Comparison of ENCODE assay signal across 9 cellular contexts in the genomic region with DNA sequence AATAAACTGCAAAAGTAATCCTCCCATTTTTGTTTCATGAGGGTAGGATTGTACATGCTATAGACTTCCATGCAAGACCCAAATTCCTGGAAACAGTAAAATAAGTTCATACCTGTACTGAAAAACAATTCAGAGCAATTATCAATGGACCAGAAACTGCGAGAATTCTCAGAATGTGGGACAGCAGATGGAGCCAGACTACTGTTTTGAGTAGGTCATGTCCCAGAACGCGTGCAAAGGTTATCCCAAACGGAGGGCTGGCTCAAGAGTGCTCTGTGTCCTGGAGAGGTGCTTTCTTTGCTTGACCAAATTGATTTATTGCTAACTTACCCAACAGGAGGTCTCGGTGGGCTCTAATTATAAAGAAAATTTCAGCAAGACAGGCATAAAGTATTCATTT. TPM values are rescaled to one million over a fixed set of nuclear protein-coding genes. Genes with fewer than 3 reads are reported as not detected.
DNase-seq lines count a peak whose midpoint lies in the region; ATAC-seq and TF ChIP-seq lines count a peak whose summit lies in the region.
"Had no signal": no experiment of that assay in that cellular context is flagged by ENCODE, and none has a peak within 500 bp of the region (broad histone marks: within the 10 kb centered on the region; RNA-seq: fewer than 3 reads in every experiment).

No MANE protein-coding gene starts in this region.

- H3K27ac Mint-ChIP-seq in chondrocyte (ENCODE audit: unreplicated experiment) (no peak overlapping the region), nephron progenitor cell (no peak overlapping the region)

- H3K36me3 Mint-ChIP-seq in chondrocyte (ENCODE audit: low read depth) = no peaks in the 10 kb centered on the region
- H3K36me3 Mint-ChIP-seq in nephron progenitor cell (ENCODE audit: low read depth) = no peaks in the 10 kb centered on the region

- H3K18ac ChIP-seq in IMR-90 (ENCODE audit: low read depth, low read length) = no peak overlapping the region

- H4K91ac ChIP-seq in IMR-90 (ENCODE audit: insufficient read depth, low read depth, low read length) = no peak overlapping the region

- CTCF ChIA-PET in IMR-90 (lab: Yijun Ruan, JAX) = no interaction called here

- H3K27me3 Mint-ChIP-seq in chondrocyte (ENCODE audit: low read depth) (peaks cover 3% of the 10 kb centered on the region), nephron progenitor cell (ENCODE audit: low read depth, poor library complexity) (peaks cover 11% of the 10 kb centered on the region)

- H2AFZ ChIP-seq in IMR-90 (replicated peaks; ENCODE audit: low read length, poor library complexity) = no peak overlapping the region

- H4K20me1 ChIP-seq in IMR-90 (ENCODE audit: insufficient read depth, low read length) = no peaks in the 10 kb centered on the region

- no peak overlapping the region for H3K23ac ChIP-seq in IMR-90 (ENCODE audit: low read depth, low read length)

- no peaks in the 10 kb centered on the region for H3K9me1 ChIP-seq in IMR-90 (ENCODE audit: insufficient read depth, low read length)

- H3K4me2 ChIP-seq in IMR-90 (ENCODE audit: low read depth, low read length) = no peak overlapping the region

- H3K4me3 ChIP-seq in IMR-90 (ENCODE audit: insufficient read depth, low read depth, low read length) (no peak overlapping the region), transverse colon (no peak overlapping the region)

- H3K4me1 Mint-ChIP-seq in chondrocyte (ENCODE audit: low read depth) (peaks cover 3% of the 10 kb centered on the region), nephron progenitor cell (no peaks in the 10 kb centered on the region)

- no peak overlapping the region for H3K27ac ChIP-seq in IMR-90 (ENCODE audit: insufficient read depth, low read length)
- H3K27ac ChIP-seq in transverse colon = no peak overlapping the region

- H4K5ac ChIP-seq in IMR-90 (ENCODE audit: low read depth, low read length) = no peak overlapping the region

- intact Hi-C loops in IMR-90 (cut with micrococcal nuclease) (no loop called here), transverse colon (cut with DNase I; ENCODE audit: low total_unique reads) (no loop called here), Right ventricle myocardium inferior (cut with DNase I) (no loop called here)

- H3K4me3 Mint-ChIP-seq in chondrocyte (ENCODE audit: unreplicated experiment) (no peak overlapping the region), nephron progenitor cell (no peak overlapping the region)

- no TSS peak for BruUV-seq in IMR-90 (replicated peaks; lab: Mats Ljungman, UMichigan)

- peaks cover 3 to 5% of the 10 kb centered on the region in 2 experiments; a peak in 2 of 4 replicates for H3K79me1 ChIP-seq in IMR-90 (ENCODE audit: low read depth in 1 of 2, low read length in 2 of 2)

- no peak overlapping the region for H3K14ac ChIP-seq in IMR-90 (replicated peaks; ENCODE audit: low read depth, low read length)

- H3K56ac ChIP-seq in IMR-90 (ENCODE audit: extremely low read depth, insufficient read depth, low read length) = no peak overlapping the region

- H3K4me1 ChIP-seq in IMR-90 (ENCODE audit: control insufficient read depth, insufficient read depth, low read length) (no peaks in the 10 kb centered on the region), transverse colon (no peaks in the 10 kb centered on the region)

- TF ChIP-seq EP300 in transverse colon (IDR thresholded peaks at IDR 0.05; ENCODE audit: low read depth) = no peak

- H3K4ac ChIP-seq in IMR-90 (ENCODE audit: low read depth, low read length) = no peak overlapping the region

- H2AK5ac ChIP-seq in IMR-90 (ENCODE audit: low read depth, low read length) = no peak overlapping the region

- in situ Hi-C loops in IMR-90 (cut with MboI; ENCODE audit: low sequenced_read_pairs) (no loop called here), transverse colon (cut with MboI; ENCODE audit: low pct_ligation_motif_present in 1 of 4, low pct_unique_long_range_greater_than_20kb in 1 of 4, low sequenced_read_pairs in 3 of 4) (no loop called here)

- no peaks in the 10 kb centered on the region for H3K9me3 ChIP-seq in IMR-90 (ENCODE audit: control insufficient read depth, insufficient read depth, low read length)
- H3K9me3 ChIP-seq in transverse colon = no peaks in the 10 kb centered on the region

- peak; percentile 27; the same call in 1 of the 2 replicates for TF ChIP-seq RAD21 in IMR-90 (IDR thresholded peaks at IDR 0.05; ENCODE audit: low read length)

- H3K27me3 ChIP-seq in IMR-90 (ENCODE audit: control insufficient read depth, insufficient read depth, low read length) = no peaks in the 10 kb centered on the region
- H3K27me3 ChIP-seq in transverse colon = no peaks in the 10 kb centered on the region

- no peak overlapping the region for H2BK5ac ChIP-seq in IMR-90 (ENCODE audit: low read depth, low read length, poor library complexity, severe bottlenecking)

- H2BK120ac ChIP-seq in IMR-90 (ENCODE audit: low read depth, low read length) = no peak overlapping the region

- H3K9ac ChIP-seq in IMR-90 (ENCODE audit: low read depth, low read length) = no peak overlapping the region

- no peak overlapping the region for H2BK15ac ChIP-seq in IMR-90 (ENCODE audit: low read depth, low read length)

- POLR2A ChIA-PET in IMR-90 (lab: Charles Lee; ENCODE audit: unreplicated experiment) = no interaction called here

- H2AK9ac ChIP-seq in IMR-90 (replicated peaks; ENCODE audit: low read depth, low read length, poor library complexity) = no peak overlapping the region

- H2BK20ac ChIP-seq in IMR-90 (ENCODE audit: low read depth, low read length) = no peak overlapping the region

- DNase-seq in DMS 273 (lab: John Stamatoyannopoulos, UW; ENCODE audit: unreplicated experiment) (peak; percentile 8), IMR-90 (peak; percentile 12), chondrocyte (ENCODE audit: low spot score) (no peak), nephron progenitor cell (peak; percentile 3), NCI-H2107 (lab: John Stamatoyannopoulos, UW) (no peak), ecto neural progenitor cell (ENCODE audit: low spot score) (no peak), transverse colon (no peak), Right ventricle myocardium inferior (ENCODE audit: missing footprints) (no peak)
- DNase-seq: occipital lobe had no signal

- H3K36me3 ChIP-seq in IMR-90 (ENCODE audit: control insufficient read depth, insufficient read depth, low read length) (no peaks in the 10 kb centered on the region), transverse colon (no peaks in the 10 kb centered on the region)

- no CpG with 5 or more reads among the region's 5 CpGs for WGBS in IMR-90 (ENCODE audit: extremely low coverage in 2 of 2, insufficient read length in 1 of 2), 2 experiments
- 43% methylated on average over 5 of the region's 5 CpGs; no CpG with 5 or more reads in 1 of the 2 donors for WGBS in transverse colon (ENCODE audit: low coverage in 1 of 2), 2 donors

- TF ChIP-seq POLR2A in IMR-90 (IDR thresholded peaks at IDR 0.05; ENCODE audit: low read depth, low read length) = no peak
- no peak for TF ChIP-seq POLR2A in transverse colon (IDR thresholded peaks at IDR 0.05)

- H4K8ac ChIP-seq in IMR-90 (ENCODE audit: low read depth in 2 of 2, low read length in 2 of 2) = no peak overlapping the region

- H3K9me3 Mint-ChIP-seq in chondrocyte (ENCODE audit: low read depth) (peaks cover 5% of the 10 kb centered on the region), nephron progenitor cell (peaks cover 54% of the 10 kb centered on the region)

- dilution Hi-C loops in IMR-90 (cut with HindIII; ENCODE audit: low sequenced_read_pairs, unreplicated experiment) = no loop called here

- ATAC-seq in IMR-90 (ENCODE audit: low read depth) (no peak), Right ventricle myocardium inferior (no peak)

- TF ChIP-seq CTCF in IMR-90 (conservative IDR thresholded peaks at IDR 0.05; ENCODE audit: low read depth, low read length) = peak; percentile 31; the same call in 1 of the 2 replicates
- peak; percentile 48 for TF ChIP-seq CTCF in chondrocyte (IDR thresholded peaks at IDR 0.05)
- no peak for TF ChIP-seq CTCF in nephron progenitor cell (IDR thresholded peaks at IDR 0.05)
- TF ChIP-seq CTCF in transverse colon (IDR thresholded peaks at IDR 0.05) = no peak

TF ChIP-seq in IMR-90, 13 proteins besides CTCF, POLR2A, EP300 and RAD21 (continues in another document):
- TF ChIP-seq ELK1 (IDR thresholded peaks at IDR 0.05; ENCODE audit: borderline replicate concordance, low read depth, low read length) = no peak
- no peak for TF ChIP-seq NFE2L2 (IDR thresholded peaks at IDR 0.05; ENCODE audit: low read depth, low read length)
- TF ChIP-seq MAFK (IDR thresholded peaks at IDR 0.05; ENCODE audit: low read depth, low read length) = no peak
- TF ChIP-seq CHD1 (IDR thresholded peaks at IDR 0.05; ENCODE audit: low read depth, low read length) = no peak
- TF ChIP-seq RFX5 (IDR thresholded peaks at IDR 0.05; ENCODE audit: low read depth, low read length) = no peak
- no peak for TF ChIP-seq RCOR1 (IDR thresholded peaks at IDR 0.05; ENCODE audit: insufficient replicate concordance, low read length)
- no peak for TF ChIP-seq SMC3 (IDR thresholded peaks at IDR 0.05; ENCODE audit: low read depth, low read length)

RNA-seq across cellular contexts. Expression of gene MAGEH1, which starts 1.7 kb away (rescaled TPM):
- total RNA-seq in IMR-90 (2012; rRNA removed) (22.4 and 26.7 TPM in 2 replicates), chondrocyte (8.2 to 25.8 TPM (median 25.7 TPM) in 3 replicates), transverse colon (10 to 100 TPM in 1 of 4 donors, 1 to 10 TPM in 3; 3.0 to 10.6 (median 7.1) TPM), Right ventricle myocardium inferior (11.1 TPM)
- polyA plus RNA-seq in IMR-90 (2012; rRNA removed) = 29.2 and 31.8 TPM in 2 replicates
- polyA plus RNA-seq in IMR-90 (2012; cell fraction: cytosol; rRNA removed) = 28.2 and 30.8 TPM in 2 replicates
- 9.7 and 16.0 TPM in 2 replicates for polyA plus RNA-seq in IMR-90 (2012; cell fraction: nucleus; rRNA removed; ENCODE audit: low replicate concordance)

RNA-seq across cellular contexts. Expression of gene USP51, which starts 39.4 kb away (rescaled TPM):
- total RNA-seq in IMR-90 (2012; rRNA removed) = 1.1 and 2.0 TPM in 2 replicates
- 0.26 and 0.30 TPM in 2 replicates for polyA plus RNA-seq in IMR-90 (2012; rRNA removed)
- polyA plus RNA-seq in IMR-90 (2012; cell fraction: cytosol; rRNA removed) = 0.11 and 0.13 TPM in 2 replicates
- polyA plus RNA-seq in IMR-90 (2012; cell fraction: nucleus; rRNA removed; ENCODE audit: low replicate concordance) = 0.32 and 0.86 TPM in 2 replicates
- 1.0 to 2.0 TPM (median 1.1 TPM) in 3 replicates for total RNA-seq in chondrocyte
- under 1 TPM in 2 of 4 donors, not detected in 2; 0.64 to 0.68 TPM for total RNA-seq in transverse colon
- total RNA-seq in Right ventricle myocardium inferior = 1.2 TPM

Comparison
In these comparisons a context has a peak if more than half of its experiments do, and no peak if none do; other contexts are left out.
1. DNase-seq: peak in DMS 273 (single experiment), IMR-90 (single experiment) and nephron progenitor cell (single experiment); none in chondrocyte (single experiment), NCI-H2107 (single experiment), ecto neural progenitor cell (single experiment), transverse colon (single experiment) and Right ventricle myocardium inferior (single experiment).
2. CTCF ChIP-seq: peak in IMR-90 (single experiment) and chondrocyte (single experiment); none in nephron progenitor cell (single experiment) and transverse colon (0 of 5).